11 cellular contexts compared by ENCODE assay signal in genomic region chr17:27576429-27577123, GRCh38. TPM values are rescaled to one million over a fixed set of nuclear protein-coding genes. Genes with fewer than 3 reads are reported as not detected.
A peak's percentile ranks its signal among the peaks of the same experiment; 100 is the strongest.
DNase-seq lines count a peak whose midpoint lies in the region; ATAC-seq, FAIRE-seq and TF ChIP-seq lines count a peak whose summit lies in the region.
"Had no signal": no experiment of that assay in that cellular context is flagged by ENCODE, and none has a peak within 500 bp of the region (broad histone marks: within the 10 kb centered on the region; RNA-seq: fewer than 3 reads in every experiment).

No MANE protein-coding gene starts in this region.

- no peak for TF ChIP-seq CTCF in HEK293 (tag by site-specific recombination; IDR thresholded peaks at IDR 0.05)
- TF ChIP-seq CTCF in WTC11 (IDR thresholded peaks at IDR 0.05): no peak
- TF ChIP-seq CTCF in gastrocnemius medialis (IDR thresholded peaks at IDR 0.05 in 4 of 5, conservative IDR thresholded peaks at IDR 0.05 in 1 of 5): no peak
- no peak for TF ChIP-seq CTCF in CD14-positive monocyte (IDR thresholded peaks at IDR 0.05)

- CTCF ChIA-PET in HEK293 (lab: Yijun Ruan, JAX) (interaction anchor here (0.6 to 10.7 kb wide), 5 partner anchors 8 to 162 kb away, joined by 3 to 73 read pairs (median 4); no protein-coding TSS in a partner anchor), WTC11 (lab: Charles Lee) (interaction anchor here (1.1 to 2.5 kb wide), 5 partner anchors 8 to 121 kb away, joined by 3 to 9 read pairs (median 6); partner anchors contain the start of gene KSR1)

- H3K4me1 ChIP-seq in HEK293 (ENCODE audit: control insufficient read depth, insufficient read depth, low read length) (peaks cover 18% of the 10 kb centered on the region), gastrocnemius medialis (peaks cover 53 to 77% of the 10 kb centered on the region in 2 donors)

- ATAC-seq in WTC11 (no peak), gastrocnemius medialis (peak in 1 of 2 donors; percentile 25), GM21447 (IDR thresholded peaks at IDR 0.05; ENCODE audit: unreplicated experiment) (no peak)
- no peak for ATAC-seq in stimulated activated memory B cell treated with anti-CD40 and anti-IgM and Interleukin-4, amounts not matched to agents 10 μg/mL and 1 μg/mL and 100 μg/mL, for 72 hours
- ATAC-seq: naive thymus-derived CD8-positive, alpha-beta T cell had no signal

- FAIRE-seq in GM12891 (lab: Jason Lieb, UNC): no peak

- H3K27me3 ChIP-seq in gastrocnemius medialis: no peaks in the 10 kb centered on the region

- H3K4me3 ChIP-seq in HEK293 (ENCODE audit: low read depth, low read length) (no peak overlapping the region), gastrocnemius medialis (peak overlapping the region in 1 of 4 donors; percentile 50)

- H3K9me3 ChIP-seq in HEK293 (ENCODE audit: control insufficient read depth, insufficient read depth, low read depth, low read length) (no peaks in the 10 kb centered on the region), gastrocnemius medialis (no peaks in the 10 kb centered on the region)

- no peaks in the 10 kb centered on the region for H3K36me3 Mint-ChIP-seq in WTC11
- H3K36me3 Mint-ChIP-seq in CD14-positive monocyte: peaks cover 39 to 51% of the 10 kb centered on the region in 2 donors
- H3K36me3 Mint-ChIP-seq in stimulated activated memory B cell treated with anti-CD40 and anti-IgM and Interleukin-4, amounts not matched to agents 10 μg/mL and 1 μg/mL and 100 μg/mL, for 72 hours: no peaks in the 10 kb centered on the region

- POLR2A ChIA-PET in HEK293 (lab: Yijun Ruan, JAX): no interaction called here
- POLR2A ChIA-PET in WTC11 (lab: Charles Lee): interaction anchor here (1.1 kb wide), 1 partner anchor 118 kb away, joined by 4 read pairs; no protein-coding TSS in a partner anchor

- no peak overlapping the region for H3K27ac ChIP-seq in HEK293 (ENCODE audit: extremely low read depth, low read depth, low read length)
- H3K27ac ChIP-seq in gastrocnemius medialis: peak overlapping the region; percentile 88 to 99 (median 96)

- H3K4me1 Mint-ChIP-seq in WTC11 (peaks cover 56% of the 10 kb centered on the region), CD14-positive monocyte (peaks cover 30% of the 10 kb centered on the region)
- H3K4me1 Mint-ChIP-seq in stimulated activated memory B cell treated with anti-CD40 and anti-IgM and Interleukin-4, amounts not matched to agents 10 μg/mL and 1 μg/mL and 100 μg/mL, for 72 hours: peaks cover 43% of the 10 kb centered on the region

- intact Hi-C loops in gastrocnemius medialis (cut with DNase I; ENCODE audit: low total_unique reads) (loop anchor here (1.0 kb wide), 1 partner anchor 244 kb away; no protein-coding TSS in a partner anchor), CD14-positive monocyte (cut with micrococcal nuclease) (no loop called here)

- H3K27ac Mint-ChIP-seq in WTC11 (peak overlapping the region; percentile 84; the same call in 1 of the 2 replicates), CD14-positive monocyte (peak overlapping the region in 2 of 7 donors; percentile 53 to 54)
- H3K27ac Mint-ChIP-seq in stimulated activated memory B cell treated with anti-CD40 and anti-IgM and Interleukin-4, amounts not matched to agents 10 μg/mL and 1 μg/mL and 100 μg/mL, for 72 hours: no peak overlapping the region
- H3K27ac Mint-ChIP-seq: dendritic cell treated with granulocyte-macrophage colony-stimulating factor and Interleukin-4, amounts not matched to agents 40 ng/mL and 50 ng/mL, for 4 days had no signal

- H3K36me3 ChIP-seq in HEK293 (ENCODE audit: control insufficient read depth in 2 of 2, insufficient read depth in 1 of 2, low read length in 2 of 2) (no peaks in the 10 kb centered on the region), gastrocnemius medialis (no peaks in the 10 kb centered on the region)

- DNase-seq in WTC11 (ENCODE audit: low spot score) (no peak), foreskin melanocyte (peak; percentile 14), gastrocnemius medialis (no peak), GM12891 (ENCODE audit: insufficient read length, low spot score) (no peak), CD14-positive monocyte (ENCODE audit: low spot score) (no peak)
- DNase-seq: naive thymus-derived CD8-positive, alpha-beta T cell; stimulated activated CD4-positive, alpha-beta T cell treated with anti-CD3 and anti-CD28 coated beads, Interleukin-2, amount 100 ng/mL, for 48 hours had no signal

- H3K4me3 Mint-ChIP-seq in WTC11: no peak overlapping the region
- no peak overlapping the region for H3K4me3 Mint-ChIP-seq in CD14-positive monocyte
- no peak overlapping the region for H3K4me3 Mint-ChIP-seq in stimulated activated memory B cell treated with anti-CD40 and anti-IgM and Interleukin-4, amounts not matched to agents 10 μg/mL and 1 μg/mL and 100 μg/mL, for 72 hours
- H3K4me3 Mint-ChIP-seq: dendritic cell treated with granulocyte-macrophage colony-stimulating factor and Interleukin-4, amounts not matched to agents 40 ng/mL and 50 ng/mL, for 4 days; naive thymus-derived CD8-positive, alpha-beta T cell had no signal

- H3K27me3 Mint-ChIP-seq in WTC11 (ENCODE audit: low read depth) (no peaks in the 10 kb centered on the region), CD14-positive monocyte (ENCODE audit: low read depth in 3 of 3) (no peaks in the 10 kb centered on the region)
- H3K27me3 Mint-ChIP-seq in stimulated activated memory B cell treated with anti-CD40 and anti-IgM and Interleukin-4, amounts not matched to agents 10 μg/mL and 1 μg/mL and 100 μg/mL, for 72 hours: no peaks in the 10 kb centered on the region
- H3K27me3 Mint-ChIP-seq: dendritic cell treated with granulocyte-macrophage colony-stimulating factor and Interleukin-4, amounts not matched to agents 40 ng/mL and 50 ng/mL, for 4 days; naive thymus-derived CD8-positive, alpha-beta T cell had no signal

- in situ Hi-C loops in gastrocnemius medialis (cut with MboI; ENCODE audit: low sequenced_read_pairs in 4 of 4): loop anchor here in 1 of 4 donors (25.0 kb wide), 1 partner anchor 89 kb away; no protein-coding TSS in a partner anchor

- no peaks in the 10 kb centered on the region for H3K9me3 Mint-ChIP-seq in WTC11
- peaks cover 0 to 2% (median 0%) of the 10 kb centered on the region in 7 donors for H3K9me3 Mint-ChIP-seq in CD14-positive monocyte
- H3K9me3 Mint-ChIP-seq in stimulated activated memory B cell treated with anti-CD40 and anti-IgM and Interleukin-4, amounts not matched to agents 10 μg/mL and 1 μg/mL and 100 μg/mL, for 72 hours: no peaks in the 10 kb centered on the region
- H3K9me3 Mint-ChIP-seq: dendritic cell treated with granulocyte-macrophage colony-stimulating factor and Interleukin-4, amounts not matched to agents 40 ng/mL and 50 ng/mL, for 4 days; naive thymus-derived CD8-positive, alpha-beta T cell had no signal

- TF ChIP-seq POLR2A in gastrocnemius medialis (IDR thresholded peaks at IDR 0.05) (no peak), GM12891 (IDR thresholded peaks at IDR 0.05; ENCODE audit: low read depth, low read length) (no peak)

TF ChIP-seq in HEK293, 187 proteins besides CTCF, POLR2A, EP300 and RAD21:
- TF ChIP-seq KLF1 (tag by site-specific recombination; IDR thresholded peaks at IDR 0.05): no peak
- 0 out of 2 replicates have a peak, but pooled peaks have one; percentile 18 for TF ChIP-seq ZNF629 (tag by site-specific recombination; IDR thresholded peaks at IDR 0.05)
- no peak for TF ChIP-seq SP2 (tag by site-specific recombination; IDR thresholded peaks at IDR 0.05)

TF ChIP-seq in WTC11, 78 proteins besides CTCF, POLR2A, EP300 and RAD21:
- TF ChIP-seq ATF1 (CRISPR knock-in tag; IDR thresholded peaks at IDR 0.05) (no peak), GABPB1 (CRISPR knock-in tag; IDR thresholded peaks at IDR 0.05) (peak; percentile 91), ETV6 (CRISPR knock-in tag; IDR thresholded peaks at IDR 0.05) (no peak), ZNF671 (CRISPR knock-in tag; IDR thresholded peaks at IDR 0.05) (no peak), ESRRA (CRISPR knock-in tag; IDR thresholded peaks at IDR 0.05; ENCODE audit: borderline replicate concordance) (no peak)

TF ChIP-seq in GM12891, 5 proteins besides CTCF, POLR2A, EP300 and RAD21:
- no peak for TF ChIP-seq PAX5 (IDR thresholded peaks at IDR 0.05; ENCODE audit: insufficient read depth, low read length, severe bottlenecking)
- TF ChIP-seq POU2F2 (IDR thresholded peaks at IDR 0.05; ENCODE audit: low read depth, low read length): no peak
- no peak for TF ChIP-seq TAF1 (IDR thresholded peaks at IDR 0.05; ENCODE audit: low read depth, low read length)
- TF ChIP-seq SPI1 (IDR thresholded peaks at IDR 0.05; ENCODE audit: low read depth, low read length): no peak
- TF ChIP-seq POLR2AphosphoS5 (IDR thresholded peaks at IDR 0.05; ENCODE audit: low read depth, low read length): no peak

RNA-seq across cellular contexts. Expression of gene LGALS9, which starts 54.4 kb away (rescaled TPM):
- 3.3 to 5.7 TPM (median 3.7 TPM) in 3 replicates for total RNA-seq in WTC11 (2021)
- 10 to 100 TPM in 1 of 4 donors, 1 to 10 TPM in 3; 2.4 to 20.3 (median 6.1) TPM for total RNA-seq in gastrocnemius medialis
- 380 TPM for polyA plus RNA-seq in GM12891 (2012; ENCODE audit: low read depth, missing spikeins)
- polyA plus RNA-seq in CD14-positive monocyte: 100 to 1,000 TPM; 149 TPM
